In the genomic region with DNA sequence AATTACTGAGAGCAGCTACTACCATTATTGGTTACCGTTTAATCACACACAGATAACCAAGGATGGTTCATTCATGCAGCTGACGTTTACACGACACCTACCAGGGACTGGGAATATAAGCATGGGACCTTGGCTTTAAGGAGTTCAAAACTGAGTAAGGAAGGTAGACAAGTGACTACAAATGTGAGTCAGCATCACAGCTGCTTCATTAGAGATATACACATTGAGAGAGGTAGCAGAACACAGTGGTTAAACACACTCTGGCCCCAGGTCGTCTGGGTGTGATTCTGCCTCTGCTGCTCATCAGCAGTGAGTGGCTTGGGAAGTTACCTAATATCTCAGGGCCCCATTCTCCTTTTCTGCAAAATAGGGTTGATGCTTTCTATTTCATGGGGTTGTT, we compare ENCODE assay signal across 18 cellular contexts.
DNase-seq lines count a peak whose midpoint lies in the region; ATAC-seq and TF ChIP-seq lines count a peak whose summit lies in the region.
"Had no signal": no experiment of that assay in that cellular context is flagged by ENCODE, and none has a peak within 500 bp of the region (broad histone marks: within the 10 kb centered on the region; RNA-seq: fewer than 3 reads in every experiment).

No MANE protein-coding gene starts in this region.

- peaks cover 2 to 8% (median 2%) of the 10 kb centered on the region in 3 donors for H3K4me1 Mint-ChIP-seq in CD8-positive, alpha-beta memory T cell

- H3K27ac Mint-ChIP-seq in CD8-positive, alpha-beta memory T cell = peak overlapping the region in 3 of 8 donors; percentile 41 to 67 (median 41)
- H3K27ac Mint-ChIP-seq: activated naive CD4-positive, alpha-beta T cell treated with anti-CD3 and anti-CD28 coated beads for 36 hours; B cell had no signal

- in situ Hi-C loops in GM13976 (cut with MboI; ENCODE audit: low sequenced_read_pairs, unreplicated experiment) = no loop called here

- no peaks in the 10 kb centered on the region for H3K27me3 ChIP-seq in CD8-positive, alpha-beta memory T cell (ENCODE audit: insufficient read depth, low read length, poor library complexity, severe bottlenecking)
- H3K27me3 ChIP-seq: stomach had no signal

- H3K9me3 ChIP-seq in CD8-positive, alpha-beta memory T cell (ENCODE audit: low read length) = no peaks in the 10 kb centered on the region
- H3K9me3 ChIP-seq: stomach had no signal

- CTCF ChIA-PET in CD8-positive, alpha-beta memory T cell (lab: Charles Lee) = no interaction called here

- no peak overlapping the region for H3K4me3 Mint-ChIP-seq in CD8-positive, alpha-beta memory T cell
- H3K4me3 Mint-ChIP-seq: activated naive CD4-positive, alpha-beta T cell treated with anti-CD3 and anti-CD28 coated beads for 36 hours; B cell had no signal

- H3K4me3 ChIP-seq in CD8-positive, alpha-beta memory T cell (ENCODE audit: low read length) = no peak overlapping the region
- H3K4me3 ChIP-seq: stomach had no signal

- no peaks in the 10 kb centered on the region for H3K4me1 ChIP-seq in CD8-positive, alpha-beta memory T cell (ENCODE audit: insufficient read depth, low read length)

- ATAC-seq in GM19025 (IDR thresholded peaks at IDR 0.05; ENCODE audit: low read depth, unreplicated experiment) = peak; percentile 66
- ATAC-seq in HG02759 (IDR thresholded peaks at IDR 0.05; ENCODE audit: unreplicated experiment) = peak; percentile 72

- no peaks in the 10 kb centered on the region for H3K9me3 Mint-ChIP-seq in CD8-positive, alpha-beta memory T cell
- H3K9me3 Mint-ChIP-seq: activated naive CD4-positive, alpha-beta T cell treated with anti-CD3 and anti-CD28 coated beads for 36 hours had no signal

- H3K27me3 Mint-ChIP-seq in CD8-positive, alpha-beta memory T cell = no peaks in the 10 kb centered on the region
- H3K27me3 Mint-ChIP-seq: B cell had no signal

- H3K36me3 Mint-ChIP-seq in CD8-positive, alpha-beta memory T cell = peaks cover 13 to 64% (median 15%) of the 10 kb centered on the region in 3 donors

- POLR2A ChIA-PET in CD8-positive, alpha-beta memory T cell (lab: Charles Lee) = no interaction called here

- peak; percentile 28 for DNase-seq in GM13976 (ENCODE audit: low spot score)
- DNase-seq in M059J (ENCODE audit: low read depth) = peak; percentile 42
- DNase-seq in inferior parietal cortex (ENCODE audit: extremely low spot score) = no peak
- no peak for DNase-seq in UCSD-AML1 (lab: John Stamatoyannopoulos, UW; ENCODE audit: unreplicated experiment)
- DNase-seq in epidermal melanocyte (ENCODE audit: insufficient read length, low spot score) = no peak
- no peak for DNase-seq in CD8-positive, alpha-beta memory T cell
- DNase-seq: activated CD4-positive, alpha-beta T cell treated with anti-CD3 and anti-CD28 coated beads for 48 hours; activated naive CD4-positive, alpha-beta T cell treated with anti-CD3 and anti-CD28 coated beads for 36 hours; KG1; mesendoderm; NCI-H2081 treated with DMSO at 0.1 percent for 48 hours; stimulated activated CD4-positive, alpha-beta T cell treated with anti-CD3 and anti-CD28 coated beads, Interleukin-2, amount 100 ng/mL, for 48 hours; stomach; SW 1271 had no signal

- no peak overlapping the region for H3K27ac ChIP-seq in CD8-positive, alpha-beta memory T cell (ENCODE audit: low read depth, low read length)
- H3K27ac ChIP-seq: epithelial cell of prostate had no signal

- H3K36me3 ChIP-seq in CD8-positive, alpha-beta memory T cell (ENCODE audit: insufficient read depth, low read length) = no peaks in the 10 kb centered on the region

- no peak for TF ChIP-seq CTCF in GM13976 (IDR thresholded peaks at IDR 0.05; ENCODE audit: borderline replicate concordance, control extremely low read depth, extremely low read depth, insufficient read depth, missing control alignments)

Comparison
In these comparisons a context has a peak if more than half of its experiments do, and no peak if none do; other contexts are left out.
1. DNase-seq: peak in GM13976 (single experiment) and M059J (single experiment); none in inferior parietal cortex (single experiment), UCSD-AML1 (single experiment), epidermal melanocyte (single experiment) and CD8-positive, alpha-beta memory T cell (0 of 5).